ENCODE assay signal across 17 cellular contexts in the genomic region with DNA sequence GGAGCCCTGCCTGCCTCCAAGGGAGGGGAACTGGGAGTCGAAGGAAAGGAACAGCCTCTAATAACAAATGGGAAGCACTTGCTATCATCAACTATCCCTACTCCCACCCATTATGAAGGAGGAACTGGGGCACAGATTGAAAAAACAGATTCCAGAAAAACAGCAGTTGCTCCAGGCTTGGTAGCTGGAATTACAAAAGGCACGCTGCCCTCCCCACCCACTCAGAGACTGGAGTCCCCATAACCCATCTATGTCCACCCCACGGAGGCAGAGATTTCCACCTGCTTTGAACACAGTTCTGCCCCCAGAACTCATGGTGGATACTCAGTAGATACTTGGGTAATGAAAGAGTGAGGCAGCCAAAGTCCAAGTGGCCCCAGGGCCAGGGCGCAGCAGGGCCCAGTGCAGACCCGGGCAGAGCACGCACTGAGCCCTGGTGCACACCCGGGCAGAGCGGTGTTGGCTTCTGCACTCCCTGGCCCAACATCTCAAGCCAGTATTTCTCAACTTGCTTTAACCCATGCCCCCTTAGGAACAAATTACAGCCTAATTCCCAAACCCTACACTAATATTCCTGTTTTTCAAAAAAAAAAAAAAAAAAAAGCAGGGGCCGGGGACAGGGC. TPM values are rescaled to one million over a fixed set of nuclear protein-coding genes. Genes with fewer than 3 reads are reported as not detected.
DNase-seq lines count a peak whose midpoint lies in the region; ATAC-seq, FAIRE-seq and TF ChIP-seq lines count a peak whose summit lies in the region.
"Had no signal": no experiment of that assay in that cellular context is flagged by ENCODE, and none has a peak within 500 bp of the region (broad histone marks: within the 10 kb centered on the region; RNA-seq: fewer than 3 reads in every experiment).

No MANE protein-coding gene starts in this region.

- POLR2A ChIA-PET in A549 (lab: Yijun Ruan, JAX), result no interaction called here

- CTCF ChIA-PET in A549 (lab: Yijun Ruan, JAX), result interaction anchor here (0.6 to 2.4 kb wide), 6 partner anchors 10 to 106 kb away, joined by 3 to 11 read pairs (median 4); no protein-coding TSS in a partner anchor

- DNase-seq in A549 (ENCODE audit: low read depth in 1 of 2, low spot score in 1 of 2) (no peak), SK-N-MC (ENCODE audit: low read depth, low spot score) (no peak), left lobe of liver (ENCODE audit: low spot score) (peak; percentile 78), omental fat pad (ENCODE audit: low spot score) (no peak), hepatic stellate cell (ENCODE audit: low spot score) (no peak)
- DNase-seq in stimulated activated CD4-positive, alpha-beta T cell treated with anti-CD3 and anti-CD28 coated beads, Interleukin-2, amount 100 ng/mL, for 24 hours, result no peak
- DNase-seq: DND-41, GDM1, MV-4-11, NCI-H1417 treated with DMSO at 0.1 percent for 48 hours, NCI-H1930, NCI-H774, RPMI8226 had no signal

- H3K4me2 ChIP-seq in A549, result no peak overlapping the region

- no peak for TF ChIP-seq RAD21 in A549 (conservative IDR thresholded peaks at IDR 0.05 in 1 of 2, IDR thresholded peaks at IDR 0.05 in 1 of 2)

- peaks cover 8% of the 10 kb centered on the region; the same call in 1 of the 2 replicates for H3K36me3 ChIP-seq in SK-N-MC (ENCODE audit: insufficient read depth, low read length)

- FAIRE-seq in A549 (lab: Jason Lieb, UNC), result no peak
- FAIRE-seq: A204.1, GM12878 had no signal

- ATAC-seq in A549 (peak; percentile 15 to 22; a peak in 3 of 6 replicates), left lobe of liver (peak; percentile 87), omental fat pad (ENCODE audit: low FRiP score) (peak; percentile 43), GM21367 (IDR thresholded peaks at IDR 0.05; ENCODE audit: unreplicated experiment) (no peak)
- ATAC-seq: GM12878 had no signal

- no peaks in the 10 kb centered on the region for H3K4me1 ChIP-seq in A549
- H3K4me1 ChIP-seq: HAP-1 had no signal

- H3K4me3 ChIP-seq in A549 (no peak overlapping the region), SK-N-MC (no peak overlapping the region)
- H3K4me3 ChIP-seq: GM12878, HAP-1 had no signal

- H3K9ac ChIP-seq in SK-N-MC (ENCODE audit: insufficient read length), result no peak overlapping the region

- H3K9me3 ChIP-seq in A549 (no peaks in the 10 kb centered on the region), SK-N-MC (ENCODE audit: low read depth, low read length) (no peaks in the 10 kb centered on the region)
- H3K9me3 ChIP-seq: HAP-1 had no signal

- no peak for TF ChIP-seq EP300 in A549 (IDR thresholded peaks at IDR 0.05)

- no peak for TF ChIP-seq POLR2A in A549 (IDR thresholded peaks at IDR 0.05; ENCODE audit: low read length)

- H3K27ac ChIP-seq in A549, result no peak overlapping the region
- peak overlapping the region; percentile 36; the same call in 1 of the 2 replicates for H3K27ac ChIP-seq in SK-N-MC

- TF ChIP-seq CTCF in A549 (IDR thresholded peaks at IDR 0.05) (no peak), omental fat pad (IDR thresholded peaks at IDR 0.05) (no peak)

- 93% methylated on average over 9 of the region's 9 CpGs for WGBS in A549 (ENCODE audit: missing lambda C conversion rate)

TF ChIP-seq in A549, 52 proteins besides CTCF, POLR2A, EP300 and RAD21:
- TF ChIP-seq JUN (IDR thresholded peaks at IDR 0.05) (no peak), HDAC2 (IDR thresholded peaks at IDR 0.05) (no peak), BHLHE40 (IDR thresholded peaks at IDR 0.05; ENCODE audit: low read depth, low read length) (no peak), MYC (IDR thresholded peaks at IDR 0.05; ENCODE audit: borderline replicate concordance, low read length) (no peak), RARB (CRISPR knock-in tag; IDR thresholded peaks at IDR 0.05) (no peak), ZFP36 (IDR thresholded peaks at IDR 0.05; ENCODE audit: borderline replicate concordance, partially characterized antibody) (no peak), EHMT2 (IDR thresholded peaks at IDR 0.05; ENCODE audit: low read depth) (no peak), HOXB5 (CRISPR knock-in tag; IDR thresholded peaks at IDR 0.05) (no peak), FOSL2 (IDR thresholded peaks at IDR 0.05) (no peak), FOSL2 (CRISPR knock-in tag; IDR thresholded peaks at IDR 0.05) (no peak), CEBPB (IDR thresholded peaks at IDR 0.05) (no peak), MAX (IDR thresholded peaks at IDR 0.05) (no peak), KDM1A (IDR thresholded peaks at IDR 0.05; ENCODE audit: low read depth) (no peak), RNF2 (IDR thresholded peaks at IDR 0.05; ENCODE audit: borderline replicate concordance, low read depth) (no peak), HEYL (CRISPR knock-in tag; IDR thresholded peaks at IDR 0.05) (no peak), HOXA7 (CRISPR knock-in tag; IDR thresholded peaks at IDR 0.05) (no peak), CHD2 (IDR thresholded peaks at IDR 0.05; ENCODE audit: low read length, partially characterized antibody) (no peak)
- TF ChIP-seq, protein P1, sequence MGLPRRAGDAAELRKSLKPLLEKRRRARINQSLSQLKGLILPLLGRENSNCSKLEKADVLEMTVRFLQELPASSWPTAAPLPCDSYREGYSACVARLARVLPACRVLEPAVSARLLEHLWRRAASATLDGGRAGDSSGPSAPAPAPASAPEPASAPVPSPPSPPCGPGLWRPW (IDR thresholded peaks at IDR 0.05), result no peak
- TF ChIP-seq, protein P2, sequence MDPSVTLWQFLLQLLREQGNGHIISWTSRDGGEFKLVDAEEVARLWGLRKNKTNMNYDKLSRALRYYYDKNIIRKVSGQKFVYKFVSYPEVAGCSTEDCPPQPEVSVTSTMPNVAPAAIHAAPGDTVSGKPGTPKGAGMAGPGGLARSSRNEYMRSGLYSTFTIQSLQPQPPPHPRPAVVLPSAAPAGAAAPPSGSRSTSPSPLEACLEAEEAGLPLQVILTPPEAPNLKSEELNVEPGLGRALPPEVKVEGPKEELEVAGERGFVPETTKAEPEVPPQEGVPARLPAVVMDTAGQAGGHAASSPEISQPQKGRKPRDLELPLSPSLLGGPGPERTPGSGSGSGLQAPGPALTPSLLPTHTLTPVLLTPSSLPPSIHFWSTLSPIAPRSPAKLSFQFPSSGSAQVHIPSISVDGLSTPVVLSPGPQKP (IDR thresholded peaks at IDR 0.05; ENCODE audit: low read depth, low read length), result no peak

RNA-seq across cellular contexts. Expression of gene CCNP, which starts 19.1 kb away (rescaled TPM):
- polyA plus RNA-seq in A549 (2011; rRNA removed) (0.10 and 0.17 TPM in 2 replicates), A549 (2017; fragmentation: RNase III; extraction: RNeasy Plus Mini Kit Qiagen cat#74134 plus additional on column Dnase treatment) (0.13 to 0.16 TPM (median 0.15 TPM) in 3 replicates)
- polyA plus RNA-seq in A549 (2012; cell fraction: cytosol; rRNA removed), result 0.12 and 0.16 TPM in 2 replicates
- 1.8 and 2.1 TPM in 2 replicates for polyA plus RNA-seq in A549 (2012; cell fraction: nucleus; rRNA removed)
- polyA minus RNA-seq in A549 (2011; rRNA and poly(A)+ RNA removed), result 0.21 and 0.34 TPM in 2 replicates
- total RNA-seq in left lobe of liver (3.8 TPM), omental fat pad (1 to 10 TPM in 1 of 4 donors, under 1 TPM in 2, not detected in 1; 0.37 to 1.1 (median 0.48) TPM)

RNA-seq across cellular contexts. Expression of gene TTC9B, which starts 27.4 kb away (rescaled TPM):
- not detected in 2 replicates for polyA plus RNA-seq in A549 (2011; rRNA removed)
- polyA plus RNA-seq in A549 (2012; cell fraction: cytosol; rRNA removed), result 0.04 TPM in 1 of 2 replicates, not detected in the other
- polyA plus RNA-seq in A549 (2012; cell fraction: nucleus; rRNA removed), result 0.08 and 0.21 TPM in 2 replicates
- polyA plus RNA-seq in A549 (2017; fragmentation: RNase III; extraction: RNeasy Plus Mini Kit Qiagen cat#74134 plus additional on column Dnase treatment), result 0.04 TPM in 1 of 3 replicates, not detected in the others
- polyA minus RNA-seq in A549 (2011; rRNA and poly(A)+ RNA removed), result not detected in 2 replicates
- total RNA-seq in left lobe of liver, result not detected
- total RNA-seq in omental fat pad, result under 1 TPM in 1 of 4 donors, not detected in 3; 0.28 TPM
- total RNA-seq: GM12878 had no signal

RNA-seq across cellular contexts. Expression of gene AKT2, which starts 39.5 kb away (rescaled TPM):
- polyA plus RNA-seq in A549 (2011; rRNA removed) (159 and 180 TPM in 2 replicates), A549 (2017; fragmentation: RNase III; extraction: RNeasy Plus Mini Kit Qiagen cat#74134 plus additional on column Dnase treatment) (125 to 136 TPM (median 132 TPM) in 3 replicates)
- 180 and 209 TPM in 2 replicates for polyA plus RNA-seq in A549 (2012; cell fraction: cytosol; rRNA removed)
- polyA plus RNA-seq in A549 (2012; cell fraction: nucleus; rRNA removed), result 545 and 598 TPM in 2 replicates
- polyA minus RNA-seq in A549 (2011; rRNA and poly(A)+ RNA removed), result 241 and 264 TPM in 2 replicates
- total RNA-seq in left lobe of liver (140 TPM), omental fat pad (100 to 1,000 TPM in 2 of 4 donors, 10 to 100 TPM in 2; 84.7 to 151 (median 99.1) TPM)

RNA-seq across cellular contexts. Expression of gene MAP3K10, which starts 54.4 kb away (rescaled TPM):
- polyA plus RNA-seq in A549 (2011; rRNA removed), result 6.0 and 6.6 TPM in 2 replicates
- polyA plus RNA-seq in A549 (2012; cell fraction: cytosol; rRNA removed), result 10.1 and 14.2 TPM in 2 replicates
- polyA plus RNA-seq in A549 (2012; cell fraction: nucleus; rRNA removed), result 30.4 and 39.4 TPM in 2 replicates
- polyA plus RNA-seq in A549 (2017; fragmentation: RNase III; extraction: RNeasy Plus Mini Kit Qiagen cat#74134 plus additional on column Dnase treatment), result 15.0 to 21.0 TPM (median 19.5 TPM) in 3 replicates
- polyA minus RNA-seq in A549 (2011; rRNA and poly(A)+ RNA removed), result 12.0 and 13.0 TPM in 2 replicates
- total RNA-seq in left lobe of liver, result 7.7 TPM
- total RNA-seq in omental fat pad, result 1 to 10 TPM; 5.9 to 9.7 (median 7.6) TPM
